8 cellular contexts compared by ENCODE assay signal in genomic region chr3:126267976-126268615, GRCh38.
DNase-seq lines count a peak whose midpoint lies in the region; ATAC-seq and TF ChIP-seq lines count a peak whose summit lies in the region.

No MANE protein-coding gene starts in this region.

- H2BK12ac ChIP-seq in neuronal stem cell (ENCODE audit: low read length): peak overlapping the region; percentile 97

- peak overlapping the region; percentile 79 for H2BK5ac ChIP-seq in neuronal stem cell (ENCODE audit: low read length)

- H3K18ac ChIP-seq in neuronal stem cell (ENCODE audit: low read length): peak overlapping the region; percentile 90

- H2AK5ac ChIP-seq in neuronal stem cell (ENCODE audit: low read depth, low read length): peak overlapping the region; percentile 93

- no peak for TF ChIP-seq CTCF in heart left ventricle (IDR thresholded peaks at IDR 0.05)
- no peak for TF ChIP-seq CTCF in fibroblast of lung (conservative IDR thresholded peaks at IDR 0.05 in 1 of 2, IDR thresholded peaks at IDR 0.05 in 1 of 2; ENCODE audit: low read depth in 1 of 2, low read length in 2 of 2)
- no peak for TF ChIP-seq CTCF in uterus (IDR thresholded peaks at IDR 0.05)

- no peaks in the 10 kb centered on the region for H3K79me1 ChIP-seq in neuronal stem cell (ENCODE audit: low read depth, low read length)

- H2BK15ac ChIP-seq in neuronal stem cell (ENCODE audit: low read length): peak overlapping the region; percentile 96

- peak overlapping the region; percentile 49 for H2BK120ac ChIP-seq in neuronal stem cell (ENCODE audit: low read depth, low read length)

- intact Hi-C loops in heart left ventricle (cut with DNase I): loop anchor here in 5 of 10 donors (1.0 to 5.0 kb wide), 3 partner anchors 87 to 89 kb away; partner anchors contain the start of gene KLF15 (in 4 of the 5)
- intact Hi-C loops in left ventricle myocardium superior (cut with micrococcal nuclease): no loop called here
- intact Hi-C loops in uterus (cut with DNase I; ENCODE audit: low total_unique reads): no loop called here

- no peak overlapping the region for H3K23ac ChIP-seq in neuronal stem cell (ENCODE audit: low read depth, low read length, poor library complexity)

- peaks cover 0 to 23% (median 0%) of the 10 kb centered on the region in 9 donors for H3K27me3 ChIP-seq in heart left ventricle
- no peaks in the 10 kb centered on the region for H3K27me3 ChIP-seq in fibroblast of lung (ENCODE audit: control insufficient read depth, insufficient read depth, low read length)
- H3K27me3 ChIP-seq in neuronal stem cell (ENCODE audit: control insufficient read depth in 3 of 3, insufficient read depth in 3 of 3, low read depth in 1 of 3, low read length in 3 of 3): no peaks in the 10 kb centered on the region
- H3K27me3 ChIP-seq in uterus: no peaks in the 10 kb centered on the region

- H2AFZ ChIP-seq in fibroblast of lung (ENCODE audit: low read length) (no peak overlapping the region), neuronal stem cell (ENCODE audit: low read length) (peak overlapping the region; percentile 91)

- peak overlapping the region; percentile 95 for H3K4ac ChIP-seq in neuronal stem cell (ENCODE audit: low read length)

- H4K20me1 ChIP-seq in fibroblast of lung (ENCODE audit: control insufficient read depth, extremely low read depth, insufficient read depth, low read length): no peaks in the 10 kb centered on the region

- peak overlapping the region; percentile 69 for H3K9ac ChIP-seq in fibroblast of lung (ENCODE audit: insufficient read depth, low read length)
- peak overlapping the region; percentile 52 for H3K9ac ChIP-seq in neuronal stem cell (ENCODE audit: low read depth, low read length, poor library complexity)

- peak in 1 of 5 donors; percentile 51 for DNase-seq in heart left ventricle
- DNase-seq in left ventricle myocardium superior: no peak
- DNase-seq in fibroblast of lung (ENCODE audit: low read depth in 2 of 2): no peak
- no peak for DNase-seq in neuronal stem cell (ENCODE audit: low spot score)
- DNase-seq in uterus: no peak
- no peak for DNase-seq in ureter (ENCODE audit: low spot score)
- DNase-seq in NCI-H82 (lab: John Stamatoyannopoulos, UW): no peak

- H3K79me2 ChIP-seq in fibroblast of lung (ENCODE audit: control insufficient read depth, insufficient read depth, low read length): no peaks in the 10 kb centered on the region

- H3K36me3 ChIP-seq in heart left ventricle (no peaks in the 10 kb centered on the region), fibroblast of lung (ENCODE audit: control insufficient read depth, insufficient read depth, low read length) (no peaks in the 10 kb centered on the region), neuronal stem cell (replicated peaks in 1 of 2; ENCODE audit: control insufficient read depth in 2 of 2, insufficient read depth in 2 of 2, low read length in 2 of 2) (no peaks in the 10 kb centered on the region), uterus (no peaks in the 10 kb centered on the region)

- H4K91ac ChIP-seq in neuronal stem cell (ENCODE audit: low read depth, low read length, poor library complexity): peak overlapping the region; percentile 90

- no peak overlapping the region for H3K14ac ChIP-seq in neuronal stem cell (ENCODE audit: low read length)

- no peaks in the 10 kb centered on the region for H3K9me3 ChIP-seq in heart left ventricle
- no peaks in the 10 kb centered on the region for H3K9me3 ChIP-seq in fibroblast of lung (ENCODE audit: control insufficient read depth, insufficient read depth, low read depth, low read length)
- H3K9me3 ChIP-seq in neuronal stem cell (replicated peaks in 1 of 2; ENCODE audit: control insufficient read depth in 2 of 2, insufficient read depth in 1 of 2, low read depth in 1 of 2, low read length in 2 of 2): no peaks in the 10 kb centered on the region
- no peaks in the 10 kb centered on the region for H3K9me3 ChIP-seq in uterus

- H3K27ac ChIP-seq in heart left ventricle (peak overlapping the region; percentile 52 to 93 (median 89)), fibroblast of lung (ENCODE audit: insufficient read depth, low read length) (peak overlapping the region; percentile 78), neuronal stem cell (replicated peaks; ENCODE audit: low read length) (peak overlapping the region; percentile 96), uterus (peak overlapping the region; percentile 85 to 97)

- TF ChIP-seq POLR2A in heart left ventricle (IDR thresholded peaks at IDR 0.05) (no peak), uterus (IDR thresholded peaks at IDR 0.05) (no peak)

- no peak for ATAC-seq in heart left ventricle
- no peak for ATAC-seq in left ventricle myocardium superior
- no peak for ATAC-seq in GM19023 (IDR thresholded peaks at IDR 0.05; ENCODE audit: unreplicated experiment)

- H3K4me2 ChIP-seq in fibroblast of lung (ENCODE audit: extremely low read depth, insufficient read depth, low read length) (peak overlapping the region; percentile 59), neuronal stem cell (ENCODE audit: insufficient read depth, low read length, poor library complexity, severe bottlenecking) (no peak overlapping the region)

- H4K8ac ChIP-seq in neuronal stem cell (ENCODE audit: low read depth, low read length): no peak overlapping the region

- peaks cover 0 to 54% (median 23%) of the 10 kb centered on the region in 12 donors for H3K4me1 ChIP-seq in heart left ventricle
- H3K4me1 ChIP-seq in fibroblast of lung (ENCODE audit: control insufficient read depth, extremely low read depth, insufficient read depth, low read length): peaks cover 14% of the 10 kb centered on the region
- peaks cover 14 to 21% of the 10 kb centered on the region in 2 donors for H3K4me1 ChIP-seq in neuronal stem cell (ENCODE audit: control insufficient read depth in 2 of 2, insufficient read depth in 1 of 2, low read depth in 1 of 2, low read length in 2 of 2)
- H3K4me1 ChIP-seq in uterus: peaks cover 0 to 12% of the 10 kb centered on the region in 2 donors

- WGBS in heart left ventricle, 4 donors: 64 to 71% (median 67%) methylated on average over 15 of the region's 15 CpGs
- no CpG with 5 or more reads among the region's 15 CpGs for WGBS in neuronal stem cell (ENCODE audit: extremely low coverage in 2 of 2, insufficient read length in 2 of 2, insufficient replicate concordance in 1 of 2), 2 donors

- H3K4me3 ChIP-seq in heart left ventricle: peak overlapping the region in 11 of 12 donors; percentile 0 to 47 (median 43)
- H3K4me3 ChIP-seq in fibroblast of lung (replicated peaks in 1 of 4; ENCODE audit: control extremely low read depth in 1 of 4, insufficient read depth in 1 of 4, low read depth in 3 of 4, low read length in 4 of 4): peak overlapping the region in 3 of 4 experiments; percentile 26 to 50 (median 29)
- peak overlapping the region; percentile 38 to 64 for H3K4me3 ChIP-seq in neuronal stem cell (ENCODE audit: low read length in 2 of 2)
- peak overlapping the region; percentile 17 to 25 for H3K4me3 ChIP-seq in uterus
